Comparison of ENCODE assay signal across 9 cellular contexts in the genomic region with DNA sequence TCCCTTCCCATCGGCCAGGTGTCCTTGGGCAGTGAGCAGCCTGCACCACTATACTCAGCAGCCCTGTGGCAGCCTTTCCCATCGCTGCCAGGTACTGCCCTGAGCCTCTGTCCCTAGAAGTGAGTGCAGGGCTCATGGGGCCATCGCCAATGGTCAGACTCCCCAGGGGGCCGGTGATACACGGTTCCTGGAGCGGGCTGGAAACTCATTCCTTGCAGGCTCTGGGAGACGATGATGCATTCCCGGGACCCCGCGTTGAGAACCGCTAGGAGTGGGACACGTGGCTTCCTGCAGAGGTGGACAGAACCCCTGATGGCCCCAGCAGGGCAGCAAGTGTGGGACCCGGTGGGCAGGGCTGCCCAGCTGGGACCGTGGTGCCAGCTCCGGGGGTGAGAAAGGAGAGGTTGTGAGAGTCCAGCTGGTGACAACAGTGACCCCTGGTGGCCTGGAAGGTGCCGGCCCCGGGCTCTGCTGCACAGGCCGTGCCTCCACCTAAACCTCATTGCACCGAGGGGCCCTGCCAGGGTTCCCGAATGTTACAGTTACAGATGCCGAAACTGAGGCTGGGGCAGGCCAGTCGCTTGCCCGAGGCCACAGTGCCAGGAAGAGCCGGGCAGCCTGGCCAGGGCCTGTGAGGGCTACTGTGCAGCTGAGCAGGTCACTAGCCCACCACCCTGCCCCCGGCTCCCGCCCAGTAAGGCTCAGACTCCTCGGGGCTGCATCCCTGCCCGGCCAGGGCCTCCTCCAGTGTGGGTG. TPM values are rescaled to one million over a fixed set of nuclear protein-coding genes. Genes with fewer than 3 reads are reported as not detected.
DNase-seq lines count a peak whose midpoint lies in the region; ATAC-seq and TF ChIP-seq lines count a peak whose summit lies in the region.
"Had no signal": no experiment of that assay in that cellular context is flagged by ENCODE, and none has a peak within 500 bp of the region (broad histone marks: within the 10 kb centered on the region; RNA-seq: fewer than 3 reads in every experiment).

No MANE protein-coding gene starts in this region.

- peak; percentile 84 for TF ChIP-seq CTCF in mesothelial cell of epicardium (IDR thresholded peaks at IDR 0.05; ENCODE audit: unreplicated experiment)

- in situ Hi-C loops in GM23248 (cut with MboI) = no loop called here

- no peaks in the 10 kb centered on the region for H3K27me3 Mint-ChIP-seq in mesothelial cell of epicardium (ENCODE audit: low read depth)
- H3K27me3 Mint-ChIP-seq: dendritic cell treated with granulocyte-macrophage colony-stimulating factor and Interleukin-4, amounts not matched to agents 40 ng/mL and 50 ng/mL, for 4 days had no signal

- no peak overlapping the region for H3K4me3 Mint-ChIP-seq in mesothelial cell of epicardium
- H3K4me3 Mint-ChIP-seq: dendritic cell treated with granulocyte-macrophage colony-stimulating factor and Interleukin-4, amounts not matched to agents 40 ng/mL and 50 ng/mL, for 4 days had no signal

- H3K4me3 ChIP-seq in GM23248 = no peak overlapping the region

- no peaks in the 10 kb centered on the region for H3K9me3 ChIP-seq in GM23248 (ENCODE audit: low read depth)

- peaks cover 3% of the 10 kb centered on the region for H3K9me3 Mint-ChIP-seq in mesothelial cell of epicardium

- H2AFZ ChIP-seq in GM23248 = no peak overlapping the region

- DNase-seq in D341Med (ENCODE audit: low spot score) (peak; percentile 89), GM23248 (peak; percentile 70), NCI-H526 (lab: John Stamatoyannopoulos, UW) (peak; percentile 8 to 79), mesothelial cell of epicardium (ENCODE audit: low spot score in 2 of 2, unreplicated experiment in 2 of 2) (peak in 1 of 2 experiments; percentile 80)
- DNase-seq in activated CD8-positive, alpha-beta memory T cell treated with anti-CD3 and anti-CD28 coated beads for 24 hours = peak; percentile 90
- peak; percentile 57 for DNase-seq in effector CD8-positive, alpha-beta T cell (lab: John Stamatoyannopoulos, UW)
- DNase-seq in stimulated activated CD8-positive, alpha-beta memory T cell treated with anti-CD3 and anti-CD28 coated beads, Interleukin-4, amount 100 ng/mL, for 48 hours = peak; percentile 86

- no peaks in the 10 kb centered on the region for H3K4me1 ChIP-seq in GM23248 (ENCODE audit: insufficient read depth)

- no peaks in the 10 kb centered on the region for H3K4me1 Mint-ChIP-seq in mesothelial cell of epicardium

- no peak overlapping the region for H3K27ac Mint-ChIP-seq in mesothelial cell of epicardium
- H3K27ac Mint-ChIP-seq: dendritic cell treated with granulocyte-macrophage colony-stimulating factor and Interleukin-4, amounts not matched to agents 40 ng/mL and 50 ng/mL, for 4 days had no signal

- WGBS in GM23248 (ENCODE audit: low coverage in 1 of 2, low lambda C conversion rate in 2 of 2, missing lambda C conversion rate in 2 of 2), 2 experiments = 46 to 56% methylated on average over 24 to 25 of the region's 28 CpGs

- H3K27ac ChIP-seq in GM23248 = no peak overlapping the region

- no peaks in the 10 kb centered on the region for H3K9me2 ChIP-seq in GM23248 (ENCODE audit: insufficient read depth)

- H3K4me2 ChIP-seq in GM23248 (ENCODE audit: unreplicated experiment) = no peak overlapping the region

- no peaks in the 10 kb centered on the region for H3F3A ChIP-seq in GM23248 (ENCODE audit: insufficient read depth)

- no peak for ATAC-seq in GM21423 (IDR thresholded peaks at IDR 0.05; ENCODE audit: unreplicated experiment)

- no peaks in the 10 kb centered on the region for H3K27me3 ChIP-seq in GM23248 (replicated peaks; ENCODE audit: insufficient read depth)

- H3K9ac ChIP-seq in GM23248 = no peak overlapping the region

- peaks cover 9% of the 10 kb centered on the region for H3K36me3 Mint-ChIP-seq in mesothelial cell of epicardium

- H3K36me3 ChIP-seq in GM23248 (ENCODE audit: low read depth) = no peaks in the 10 kb centered on the region

- H3K79me2 ChIP-seq in GM23248 (ENCODE audit: insufficient read depth) = no peaks in the 10 kb centered on the region

- H4K20me1 ChIP-seq in GM23248 (ENCODE audit: insufficient read depth) = no peaks in the 10 kb centered on the region

RNA-seq across cellular contexts. Expression of gene FBRSL1, which starts 33.8 kb away (rescaled TPM):
- 3.7 and 4.6 TPM in 2 replicates for total RNA-seq in GM23248 (2014; rRNA removed; shearing (Covaris generic))
- polyA plus RNA-seq in GM23248 (2016; fragmentation: Nextera tagmentation; extraction: Ambion mirVana) = 0.63 and 0.86 TPM in 2 replicates
- 109 to 119 TPM (median 115 TPM) in 3 replicates for total RNA-seq in mesothelial cell of epicardium

Comparison
In these comparisons a context has a peak if more than half of its experiments do, and no peak if none do; other contexts are left out.
1. RNA of gene FBRSL1, which starts 33.8 kb away (total RNA-seq): 109 to 119 TPM in mesothelial cell of epicardium; 3.7 to 4.6 TPM in GM23248; every median in the first group is over 10 times any median in the second.